ENCODE assay signal across 1 cellular context in genomic region chr11:130601764-130602163, GRCh38.
TF ChIP-seq lines count a peak whose summit lies in the region.

No MANE protein-coding gene starts in this region.

TF ChIP-seq in H1, 55 proteins besides CTCF, POLR2A, EP300 and RAD21:
- TF ChIP-seq, protein P1, sequence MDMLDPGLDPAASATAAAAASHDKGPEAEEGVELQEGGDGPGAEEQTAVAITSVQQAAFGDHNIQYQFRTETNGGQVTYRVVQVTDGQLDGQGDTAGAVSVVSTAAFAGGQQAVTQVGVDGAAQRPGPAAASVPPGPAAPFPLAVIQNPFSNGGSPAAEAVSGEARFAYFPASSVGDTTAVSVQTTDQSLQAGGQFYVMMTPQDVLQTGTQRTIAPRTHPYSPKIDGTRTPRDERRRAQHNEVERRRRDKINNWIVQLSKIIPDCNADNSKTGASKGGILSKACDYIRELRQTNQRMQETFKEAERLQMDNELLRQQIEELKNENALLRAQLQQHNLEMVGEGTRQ (IDR thresholded peaks at IDR 0.05; ENCODE audit: low read length) = no peak
- TF ChIP-seq POU5F1 (IDR thresholded peaks at IDR 0.05; ENCODE audit: low read depth, low read length) (no peak), TAF1 (IDR thresholded peaks at IDR 0.05; ENCODE audit: low read depth, low read length) (no peak), KDM1A (IDR thresholded peaks at IDR 0.05; ENCODE audit: borderline replicate concordance, low read length) (no peak), RFX5 (IDR thresholded peaks at IDR 0.05; ENCODE audit: borderline replicate concordance, low read depth, low read length) (no peak), SIN3A (conservative IDR thresholded peaks at IDR 0.05 in 1 of 2, IDR thresholded peaks at IDR 0.05 in 1 of 2; ENCODE audit: low read depth in 1 of 2, low read length in 2 of 2) (no peak), JUND (IDR thresholded peaks at IDR 0.05; ENCODE audit: low read length) (no peak), TEAD4 (IDR thresholded peaks at IDR 0.05; ENCODE audit: low read depth, low read length) (no peak), NANOG (IDR thresholded peaks at IDR 0.05; ENCODE audit: insufficient read depth, low read depth, low read length, poor library complexity, severe bottlenecking) (no peak), GTF2F1 (IDR thresholded peaks at IDR 0.05; ENCODE audit: borderline replicate concordance, low read depth, low read length) (no peak), SRF (IDR thresholded peaks at IDR 0.05; ENCODE audit: low read depth, low read length) (no peak)
